8 cellular contexts compared by ENCODE assay signal in the genomic region with DNA sequence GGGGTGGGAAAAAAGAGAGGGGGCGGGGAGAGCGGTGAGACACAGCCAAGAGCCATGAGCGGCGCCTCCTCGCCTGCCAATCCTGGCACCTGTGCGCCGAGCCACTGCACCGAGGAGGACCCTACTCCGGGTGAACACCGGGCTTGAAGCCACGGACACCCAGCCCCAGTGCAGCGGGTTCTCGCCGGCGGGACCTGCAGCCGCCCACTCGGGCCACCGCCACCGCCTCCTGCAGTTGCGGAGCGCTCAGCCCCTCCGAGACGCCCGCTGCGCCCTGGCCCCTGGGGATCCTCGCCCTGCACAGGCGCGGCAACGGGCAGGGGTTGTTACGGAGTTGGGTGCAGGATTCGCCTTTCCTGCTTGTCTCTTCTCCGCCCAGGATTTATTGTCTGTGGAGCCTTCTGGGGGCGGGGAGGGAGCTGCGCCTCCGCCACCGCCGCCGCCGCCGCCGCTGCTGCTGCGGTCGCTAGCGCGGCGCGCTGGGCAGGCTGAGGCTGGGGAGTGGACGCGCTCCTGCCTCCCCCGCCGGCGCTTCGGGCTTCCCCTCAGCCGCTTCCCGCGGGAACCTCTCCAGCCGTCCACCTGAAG. TPM values are rescaled to one million over a fixed set of nuclear protein-coding genes. Genes with fewer than 3 reads are reported as not detected.
DNase-seq lines count a peak whose midpoint lies in the region; ATAC-seq, FAIRE-seq and TF ChIP-seq lines count a peak whose summit lies in the region.

A gene (plus strand): TSS at position 76 of the 588 bp plus-strand sequence. CDS start 718 bp downstream, outside the sequence.

- no peaks in the 10 kb centered on the region for H3K36me3 ChIP-seq in HepG2 (replicated peaks in 1 of 2; ENCODE audit: control insufficient read depth in 1 of 2, insufficient read depth in 2 of 2, low read length in 2 of 2)

- intact Hi-C loops in Calu3 (cut with micrococcal nuclease; ENCODE audit: unreplicated experiment) = no loop called here
- intact Hi-C loops in HepG2 (cut with micrococcal nuclease; ENCODE audit: unreplicated experiment) = no loop called here

- H2AFZ ChIP-seq in HepG2 (ENCODE audit: low read length) = no peak within 1 kb of the TSS

- no peak for TF ChIP-seq RAD21 in HepG2 (CRISPR knock-in tag; IDR thresholded peaks at IDR 0.05)

- peaks cover 11% of the 10 kb centered on the region for H3K4me1 Mint-ChIP-seq in Calu3 (ENCODE audit: low read depth, unreplicated experiment)

- H3K9me3 Mint-ChIP-seq in Calu3 (ENCODE audit: low read depth, unreplicated experiment) = no peaks in the 10 kb centered on the region

- POLR2A ChIA-PET in HepG2 (lab: Yijun Ruan, JAX) = no interaction called here

- WGBS in HepG2 (ENCODE audit: low lambda C conversion rate) = 20% methylated on average over 8 of the region's 57 CpGs

- H3K27ac Mint-ChIP-seq in Calu3 (ENCODE audit: unreplicated experiment) = no peak within 1 kb of the TSS

- H3K36me3 Mint-ChIP-seq in Calu3 (ENCODE audit: insufficient read depth, unreplicated experiment) = peaks cover 30% of the 10 kb centered on the region

- ATAC-seq in HG02642 (IDR thresholded peaks at IDR 0.05; ENCODE audit: poor library complexity, unreplicated experiment) = peak; percentile 32
- peak; percentile 61 for ATAC-seq in HepG2

- no peak within 1 kb of the TSS for H3K9ac ChIP-seq in HepG2 (ENCODE audit: insufficient read depth, low read depth, low read length)

- CTCF ChIA-PET in Calu3 (lab: Charles Lee) = interaction anchor here (0.7 kb wide), 1 partner anchor 13 kb away, joined by 4 read pairs; no protein-coding TSS in a partner anchor
- CTCF ChIA-PET in HepG2 (lab: Yijun Ruan, JAX; ENCODE audit: low intra/inter-chr PET ratio, low total read pairs) = no interaction called here

- in situ Hi-C loops in HepG2 (cut with HindIII; ENCODE audit: extremely low pct_ligation_motif_present, low pct_unique_long_range_greater_than_20kb) = no loop called here

- H3K4me1 ChIP-seq in HepG2 (ENCODE audit: insufficient read depth, low read length) = peaks cover 11% of the 10 kb centered on the region; the same call in 1 of the 2 replicates

- H3K9me3 ChIP-seq in HepG2 (ENCODE audit: low read length) = no peaks in the 10 kb centered on the region

- H3K27me3 ChIP-seq in HepG2 (ENCODE audit: control insufficient read depth in 1 of 2, insufficient read depth in 2 of 2, low read length in 2 of 2) = peaks cover 0 to 34% of the 10 kb centered on the region in 2 experiments; a peak in 4 of 5 replicates

- H3K27me3 Mint-ChIP-seq in Calu3 (ENCODE audit: unreplicated experiment) = peaks cover 20% of the 10 kb centered on the region

- no peak for TF ChIP-seq CTCF in Calu3 (IDR thresholded peaks at IDR 0.05; ENCODE audit: unreplicated experiment)
- no peak for TF ChIP-seq CTCF in HepG2 (CRISPR knock-in tag; IDR thresholded peaks at IDR 0.05)

- BruUV-seq in Calu3 (replicated peaks; lab: Mats Ljungman, UMichigan) = no TSS peak
- BruUV-seq in HepG2 (replicated peaks; lab: Mats Ljungman, UMichigan) = no TSS peak

- DNase-seq in Calu3 (peak; percentile 37), OCI-M1 (lab: John Stamatoyannopoulos, UW) (peak; percentile 83), dermis blood vessel endothelial cell (peak; percentile 18), HepG2 (ENCODE audit: low spot score) (no peak), superior temporal gyrus (ENCODE audit: extremely low spot score) (peak; percentile 63), NOMO-1 treated with DMSO at 0.1 percent for 48 hours (lab: John Stamatoyannopoulos, UW; ENCODE audit: unreplicated experiment) (no peak), pons (ENCODE audit: low spot score) (no peak)

- no peaks in the 10 kb centered on the region for H3K79me2 ChIP-seq in HepG2 (ENCODE audit: insufficient read depth, low read length)

- no peak for TF ChIP-seq EP300 in HepG2 (IDR thresholded peaks at IDR 0.05; ENCODE audit: low read depth in 2 of 2, low read length in 2 of 2)
- TF ChIP-seq EP300 in HepG2 (CRISPR knock-in tag; IDR thresholded peaks at IDR 0.05; ENCODE audit: borderline replicate concordance) = no peak

- no peak for FAIRE-seq in HepG2 (lab: Jason Lieb, UNC)

- H3K27ac ChIP-seq in HepG2 (ENCODE audit: extremely low read length, insufficient read depth, low read length) = no peak within 1 kb of the TSS

- H4K20me1 ChIP-seq in HepG2 (ENCODE audit: insufficient read depth, low read length) = no peaks in the 10 kb centered on the region

- peak within 1 kb of the TSS; percentile 67 for H3K4me2 ChIP-seq in HepG2 (ENCODE audit: low read depth, low read length)

- peak within 1 kb of the TSS; percentile 71 for H3K4me3 Mint-ChIP-seq in Calu3 (ENCODE audit: low read depth, unreplicated experiment)

- no peak for TF ChIP-seq POLR2A in HepG2 (IDR thresholded peaks at IDR 0.05; ENCODE audit: insufficient read depth in 1 of 2, low read depth in 2 of 2, low read length in 2 of 2)

- H3K4me3 ChIP-seq in HepG2 (replicated peaks in 1 of 3; ENCODE audit: insufficient read depth in 1 of 3, low read depth in 2 of 3, low read length in 3 of 3) = peak within 1 kb of the TSS; percentile 17 to 30 (median 28); a peak in 3 of 6 replicates

TF ChIP-seq in HepG2, 621 proteins besides CTCF, POLR2A, EP300 and RAD21 (continues in another document):
- TF ChIP-seq, protein P1, sequence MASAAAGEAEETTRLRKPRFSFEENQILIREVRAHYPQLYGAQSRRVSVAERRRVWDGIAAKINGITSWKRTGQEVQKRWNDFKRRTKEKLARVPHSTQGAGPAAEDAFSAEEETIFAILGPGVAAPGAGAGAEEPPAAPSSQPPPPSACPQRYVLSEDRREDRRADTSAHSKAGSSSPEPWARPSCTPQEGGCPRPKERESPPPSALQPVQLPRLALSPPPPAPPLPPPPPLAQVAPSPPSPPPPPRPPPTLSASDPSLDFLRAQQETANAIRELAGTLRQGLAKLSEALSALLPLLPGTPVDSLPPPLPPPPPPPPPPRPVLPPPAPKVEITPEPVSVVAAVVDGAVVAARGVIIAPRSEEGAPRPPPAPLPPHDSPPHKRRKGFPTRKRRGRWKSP (CRISPR knock-in tag; IDR thresholded peaks at IDR 0.05) = 0 out of 2 replicates have a peak, but pooled peaks have one; percentile 9
- TF ChIP-seq PTBP1 (IDR thresholded peaks at IDR 0.05; ENCODE audit: low read depth, low read length, poor library complexity, severe bottlenecking) (no peak), NFKBIZ (CRISPR knock-in tag; IDR thresholded peaks at IDR 0.05) (no peak), CREM (IDR thresholded peaks at IDR 0.05) (no peak), CREM (CRISPR knock-in tag; IDR thresholded peaks at IDR 0.05) (no peak), HMG20B (CRISPR knock-in tag; conservative IDR thresholded peaks at IDR 0.05) (no peak), ZFYVE20 (CRISPR knock-in tag; IDR thresholded peaks at IDR 0.05; ENCODE audit: borderline replicate concordance, low read depth) (no peak), IRF2 (CRISPR knock-in tag; IDR thresholded peaks at IDR 0.05) (no peak), ZNF354B (CRISPR knock-in tag; IDR thresholded peaks at IDR 0.05) (no peak)
- TF ChIP-seq, protein P2, sequence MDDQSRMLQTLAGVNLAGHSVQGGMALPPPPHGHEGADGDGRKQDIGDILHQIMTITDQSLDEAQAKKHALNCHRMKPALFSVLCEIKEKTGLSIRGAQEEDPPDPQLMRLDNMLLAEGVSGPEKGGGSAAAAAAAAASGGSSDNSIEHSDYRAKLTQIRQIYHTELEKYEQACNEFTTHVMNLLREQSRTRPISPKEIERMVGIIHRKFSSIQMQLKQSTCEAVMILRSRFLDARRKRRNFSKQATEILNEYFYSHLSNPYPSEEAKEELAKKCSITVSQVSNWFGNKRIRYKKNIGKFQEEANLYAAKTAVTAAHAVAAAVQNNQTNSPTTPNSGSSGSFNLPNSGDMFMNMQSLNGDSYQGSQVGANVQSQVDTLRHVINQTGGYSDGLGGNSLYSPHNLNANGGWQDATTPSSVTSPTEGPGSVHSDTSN (CRISPR knock-in tag; IDR thresholded peaks at IDR 0.05; ENCODE audit: borderline replicate concordance) = no peak

RNA-seq across cellular contexts. Expression of the gene that starts here (rescaled TPM):
- total RNA-seq in Calu3 (2022) = 0.14 and 0.47 TPM in 2 replicates
- total RNA-seq in dermis blood vessel endothelial cell = 0.37 TPM in 1 of 2 replicates, not detected in the other
- total RNA-seq in HepG2 (2016; rRNA removed; fragmentation: Illumina TruSeq; extraction: Trizol) = not detected in 2 replicates
- total RNA-seq in HepG2 (2016; cell fraction: cytosol; rRNA removed; fragmentation: Illumina TruSeq; extraction: Trizol; ENCODE audit: low read depth) = not detected in 2 replicates
- not detected in 2 replicates for total RNA-seq in HepG2 (2016; cell fraction: insoluble cytoplasmic fraction; rRNA removed; fragmentation: Illumina TruSeq; extraction: Trizol)
- not detected in 2 replicates for total RNA-seq in HepG2 (2016; cell fraction: membrane; rRNA removed; fragmentation: Illumina TruSeq; extraction: Trizol)
- total RNA-seq in HepG2 (2016; cell fraction: nucleus; rRNA removed; fragmentation: Illumina TruSeq; extraction: Trizol) = not detected in 2 replicates
- not detected in 2 replicates for polyA plus RNA-seq in HepG2 (2011; rRNA removed)
- not detected in 2 replicates for polyA plus RNA-seq in HepG2 (2011; cell fraction: cytosol; rRNA removed)
- not detected in 2 replicates for polyA plus RNA-seq in HepG2 (2011; cell fraction: nucleus; rRNA removed)
- 0.12 TPM in 1 of 2 replicates, not detected in the other for polyA plus RNA-seq in HepG2 (2012)
- polyA plus RNA-seq in HepG2 (2016; cell fraction: cytosol; fragmentation: Illumina TruSeq; extraction: Trizol; ENCODE audit: low read depth) = not detected in 2 replicates
- polyA plus RNA-seq in HepG2 (2016; cell fraction: insoluble cytoplasmic fraction; fragmentation: Illumina TruSeq; extraction: Trizol; ENCODE audit: low read depth) = not detected in 2 replicates
- not detected in 2 replicates for polyA plus RNA-seq in HepG2 (2016; cell fraction: membrane; fragmentation: Illumina TruSeq; extraction: Trizol; ENCODE audit: low read depth)
- polyA plus RNA-seq in HepG2 (2016; cell fraction: nucleus; fragmentation: Illumina TruSeq; extraction: Trizol; ENCODE audit: insufficient read depth, low read depth) = not detected in 2 replicates
- polyA minus RNA-seq in HepG2 (2011; rRNA and poly(A)+ RNA removed; ENCODE audit: low replicate concordance) = not detected in 2 replicates
- not detected in 2 replicates for polyA minus RNA-seq in HepG2 (2011; cell fraction: cytosol; rRNA and poly(A)+ RNA removed)
- polyA minus RNA-seq in HepG2 (2011; cell fraction: nucleus; rRNA and poly(A)+ RNA removed) = not detected in 2 replicates

Comparison
In these comparisons a context has a peak if more than half of its experiments do, and no peak if none do; other contexts are left out.
1. Peak in DNase-seq in Calu3; RNA of the gene not detected or under 1 TPM.
2. Peak in DNase-seq in dermis blood vessel endothelial cell; RNA of the gene not detected or under 1 TPM.
3. Peak in ATAC-seq, H3K4me3 ChIP-seq and H3K4me2 ChIP-seq in HepG2; RNA of the gene not detected or under 1 TPM.
4. DNase-seq: peak in OCI-M1 (single experiment) and superior temporal gyrus (single experiment); none in HepG2 (single experiment), NOMO-1 treated with DMSO at 0.1 percent for 48 hours (single experiment) and pons (single experiment).